11 cellular contexts compared by ENCODE assay signal in the genomic region with DNA sequence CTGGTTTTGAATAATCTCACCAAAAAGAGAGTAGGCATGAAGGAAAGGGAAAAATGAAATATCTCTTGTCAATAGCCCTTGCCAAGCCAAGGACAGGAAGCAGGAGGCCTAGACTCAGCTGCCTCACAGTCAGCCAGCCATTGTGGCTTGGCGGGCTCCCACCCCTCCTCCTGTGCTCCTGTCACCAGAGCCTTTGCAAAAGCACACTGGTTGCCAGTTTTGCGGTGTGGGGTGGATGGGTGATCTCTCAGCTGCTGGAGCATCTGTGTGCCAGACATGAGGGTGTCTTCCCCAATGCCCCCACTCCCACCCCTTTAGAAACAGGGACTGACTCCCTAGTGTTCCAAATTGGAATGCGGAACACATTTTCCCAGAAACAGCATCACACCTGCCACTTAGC. TPM values are rescaled to one million over a fixed set of nuclear protein-coding genes. Genes with fewer than 3 reads are reported as not detected.
DNase-seq lines count a peak whose midpoint lies in the region; ATAC-seq and TF ChIP-seq lines count a peak whose summit lies in the region.
"Had no signal": no experiment of that assay in that cellular context is flagged by ENCODE, and none has a peak within 500 bp of the region (broad histone marks: within the 10 kb centered on the region; RNA-seq: fewer than 3 reads in every experiment).

No MANE protein-coding gene starts in this region.

- ATAC-seq in left ventricle myocardium superior: peak; percentile 88
- ATAC-seq in lower lobe of right lung: no peak
- no peak for ATAC-seq in GM21825 (IDR thresholded peaks at IDR 0.05; ENCODE audit: unreplicated experiment)

- H3K4me1 Mint-ChIP-seq in MCF 10A (ENCODE audit: insufficient read depth, unreplicated experiment): peaks cover 6% of the 10 kb centered on the region
- peaks cover 69% of the 10 kb centered on the region for H3K4me1 Mint-ChIP-seq in activated CD4-positive, alpha-beta memory T cell treated with anti-CD3 and anti-CD28 coated beads for 36 hours (ENCODE audit: low read depth)

- no peaks in the 10 kb centered on the region for H3K36me3 Mint-ChIP-seq in MCF 10A (ENCODE audit: insufficient read depth, unreplicated experiment)
- H3K36me3 Mint-ChIP-seq in activated CD4-positive, alpha-beta memory T cell treated with anti-CD3 and anti-CD28 coated beads for 36 hours: peaks cover 7% of the 10 kb centered on the region

- H3K36me3 ChIP-seq in breast epithelium (no peaks in the 10 kb centered on the region), testis (ENCODE audit: low read depth, missing control alignments) (no peaks in the 10 kb centered on the region), lower lobe of right lung (no peaks in the 10 kb centered on the region)
- H3K36me3 ChIP-seq: pancreas had no signal

- intact Hi-C loops in breast epithelium (cut with DNase I; ENCODE audit: low total_unique reads) (no loop called here), MCF 10A (cut with micrococcal nuclease) (no loop called here), left ventricle myocardium superior (cut with micrococcal nuclease) (no loop called here), testis (cut with DNase I; ENCODE audit: low total_unique reads) (no loop called here), lower lobe of right lung (cut with DNase I) (no loop called here)
- intact Hi-C loops in activated CD4-positive, alpha-beta memory T cell treated with anti-CD3 and anti-CD28 coated beads for 36 hours (cut with micrococcal nuclease): no loop called here

- 53% methylated on average over 3 of the region's 3 CpGs; no CpG with 5 or more reads in 1 of the 2 donors for WGBS in testis, 2 donors

- no peak overlapping the region for H3K4me3 ChIP-seq in breast epithelium
- H3K4me3 ChIP-seq in testis: no peak overlapping the region
- H3K4me3 ChIP-seq in lower lobe of right lung: no peak overlapping the region
- H3K4me3 ChIP-seq: dorsolateral prefrontal cortex, GM23248, pancreas had no signal

- CTCF ChIA-PET in MCF 10A (lab: Yijun Ruan, JAX): no interaction called here
- CTCF ChIA-PET in activated CD4-positive, alpha-beta memory T cell treated with anti-CD3 and anti-CD28 coated beads for 36 hours (lab: Charles Lee): interaction anchor here (1.0 to 2.0 kb wide), 2 partner anchors 12 to 125 kb away, joined by 3 to 4 read pairs; no protein-coding TSS in a partner anchor

- H3K27ac ChIP-seq in breast epithelium (peak overlapping the region; percentile 12 to 38), testis (no peak overlapping the region), lower lobe of right lung (no peak overlapping the region)
- H3K27ac ChIP-seq: GM23248, pancreas had no signal

- no peak for TF ChIP-seq CTCF in breast epithelium (IDR thresholded peaks at IDR 0.05)
- TF ChIP-seq CTCF in MCF 10A (IDR thresholded peaks at IDR 0.05; ENCODE audit: unreplicated experiment): no peak
- TF ChIP-seq CTCF in testis (IDR thresholded peaks at IDR 0.05): no peak
- TF ChIP-seq CTCF in lower lobe of right lung (IDR thresholded peaks at IDR 0.05): no peak

- H3K27me3 ChIP-seq in breast epithelium (peaks cover 0 to 24% of the 10 kb centered on the region in 2 donors), testis (no peaks in the 10 kb centered on the region), lower lobe of right lung (ENCODE audit: low read depth) (no peaks in the 10 kb centered on the region)
- H3K27me3 ChIP-seq: pancreas had no signal

- H3K4me1 ChIP-seq in breast epithelium (no peaks in the 10 kb centered on the region), testis (no peaks in the 10 kb centered on the region), lower lobe of right lung (no peaks in the 10 kb centered on the region)
- H3K4me1 ChIP-seq: pancreas had no signal

- no peak for TF ChIP-seq POLR2A in breast epithelium (IDR thresholded peaks at IDR 0.05)
- TF ChIP-seq POLR2A in testis (IDR thresholded peaks at IDR 0.05): no peak

- H3K4me3 Mint-ChIP-seq in MCF 10A (ENCODE audit: unreplicated experiment): no peak overlapping the region
- no peak overlapping the region for H3K4me3 Mint-ChIP-seq in activated CD4-positive, alpha-beta memory T cell treated with anti-CD3 and anti-CD28 coated beads for 36 hours

- no TSS peak for BruUV-seq in MCF 10A (replicated peaks; lab: Mats Ljungman, UMichigan)

- no peaks in the 10 kb centered on the region for H3K9me3 ChIP-seq in breast epithelium
- no peaks in the 10 kb centered on the region for H3K9me3 ChIP-seq in testis
- no peaks in the 10 kb centered on the region for H3K9me3 ChIP-seq in lower lobe of right lung
- H3K9me3 ChIP-seq: pancreas had no signal

- POLR2A ChIA-PET in MCF 10A (lab: Yijun Ruan, JAX): interaction anchor here (1.2 kb wide), 1 partner anchor 153 kb away, joined by 3 read pairs; no protein-coding TSS in a partner anchor
- POLR2A ChIA-PET in activated CD4-positive, alpha-beta memory T cell treated with anti-CD3 and anti-CD28 coated beads for 36 hours (lab: Charles Lee): no interaction called here

- H3K9me3 Mint-ChIP-seq in MCF 10A (ENCODE audit: unreplicated experiment): no peaks in the 10 kb centered on the region
- no peaks in the 10 kb centered on the region for H3K9me3 Mint-ChIP-seq in activated CD4-positive, alpha-beta memory T cell treated with anti-CD3 and anti-CD28 coated beads for 36 hours

- DNase-seq in breast epithelium (ENCODE audit: low spot score in 2 of 2) (peak in 1 of 2 donors; percentile 46), MCF 10A (ENCODE audit: unreplicated experiment) (no peak), left ventricle myocardium superior (peak; percentile 59), testis (peak; percentile 29), NOMO-1 (lab: John Stamatoyannopoulos, UW; ENCODE audit: unreplicated experiment in 2 of 2) (no peak), lower lobe of right lung (no peak)
- peak; percentile 35 for DNase-seq in activated CD4-positive, alpha-beta memory T cell treated with anti-CD3 and anti-CD28 coated beads for 36 hours
- DNase-seq: GM23248, pancreas had no signal

- H3K27ac Mint-ChIP-seq in MCF 10A (ENCODE audit: low read depth, unreplicated experiment): no peak overlapping the region
- peak overlapping the region; percentile 18 for H3K27ac Mint-ChIP-seq in activated CD4-positive, alpha-beta memory T cell treated with anti-CD3 and anti-CD28 coated beads for 36 hours

- H3K27me3 Mint-ChIP-seq in MCF 10A (ENCODE audit: insufficient read depth, unreplicated experiment): peaks cover 64% of the 10 kb centered on the region
- no peaks in the 10 kb centered on the region for H3K27me3 Mint-ChIP-seq in activated CD4-positive, alpha-beta memory T cell treated with anti-CD3 and anti-CD28 coated beads for 36 hours

RNA-seq across cellular contexts. Expression of gene ARHGEF6, which starts 26.1 kb away (rescaled TPM):
- total RNA-seq in breast epithelium (100 to 1,000 TPM in 1 of 3 donors, 10 to 100 TPM in 2; 43.6 to 120 (median 55.8) TPM), MCF 10A (2022) (0.35 and 0.47 TPM in 2 replicates), left ventricle myocardium superior (44.2 TPM), testis (1 to 10 TPM; 5.7 to 6.8 TPM), lower lobe of right lung (33.7 TPM)
- 10 to 100 TPM; 52.7 to 54.1 TPM for total RNA-seq in activated CD4-positive, alpha-beta memory T cell treated with anti-CD3 and anti-CD28 coated beads for 36 hours
- 7.0 TPM for polyA plus RNA-seq in testis (ENCODE audit: insufficient read depth, low read depth, low replicate concordance)

Comparison
In these comparisons a context has a peak if more than half of its experiments do, and no peak if none do; other contexts are left out.
1. DNase-seq: peak in activated CD4-positive, alpha-beta memory T cell treated with anti-CD3 and anti-CD28 coated beads for 36 hours (single experiment), left ventricle myocardium superior (single experiment) and testis (single experiment); none in MCF 10A (single experiment), NOMO-1 (0 of 2) and lower lobe of right lung (single experiment).
2. H3K27ac ChIP-seq: peak in breast epithelium (2 of 2); none in testis (0 of 2) and lower lobe of right lung (single experiment).